In genomic region chr13:45108716-45109706, GRCh38 we compare ENCODE assay signal across 8 cellular contexts. TPM values are rescaled to one million over a fixed set of nuclear protein-coding genes. Genes with fewer than 3 reads are reported as not detected.
A peak's percentile ranks its signal among the peaks of the same experiment; 100 is the strongest.
DNase-seq lines count a peak whose midpoint lies in the region; ATAC-seq and TF ChIP-seq lines count a peak whose summit lies in the region.

No MANE protein-coding gene starts in this region.

- peaks cover 10% of the 10 kb centered on the region for H3K4me1 Mint-ChIP-seq in activated T-cell treated with anti-CD3 and anti-CD28 coated beads, Interleukin-2, amount 50 U/mL, for 72 hours (ENCODE audit: low read depth)

- no peak overlapping the region for H3K4me3 Mint-ChIP-seq in activated T-cell treated with anti-CD3 and anti-CD28 coated beads, Interleukin-2, amount 50 U/mL, for 72 hours

- H3K9me3 Mint-ChIP-seq in activated T-cell treated with anti-CD3 and anti-CD28 coated beads, Interleukin-2, amount 50 U/mL, for 72 hours: no peaks in the 10 kb centered on the region

- no peak overlapping the region for H3K27ac ChIP-seq in parathyroid adenoma
- no peak overlapping the region for H3K27ac ChIP-seq in stomach

- H3K9ac ChIP-seq in parathyroid adenoma: no peak overlapping the region

- TF ChIP-seq CTCF in parathyroid adenoma (IDR thresholded peaks at IDR 0.05) (no peak), stomach (IDR thresholded peaks at IDR 0.05) (no peak)

- peaks cover 22% of the 10 kb centered on the region for H3K27me3 Mint-ChIP-seq in activated T-cell treated with anti-CD3 and anti-CD28 coated beads, Interleukin-2, amount 50 U/mL, for 72 hours (ENCODE audit: low read depth)

- H3K36me3 ChIP-seq in parathyroid adenoma (ENCODE audit: control insufficient read depth, insufficient read depth, low read length): no peaks in the 10 kb centered on the region
- H3K36me3 ChIP-seq in stomach: no peaks in the 10 kb centered on the region

- TF ChIP-seq EP300 in stomach (IDR thresholded peaks at IDR 0.05): no peak

- no peaks in the 10 kb centered on the region for H3K27me3 ChIP-seq in parathyroid adenoma (ENCODE audit: control insufficient read depth, insufficient read depth, low read length)
- H3K27me3 ChIP-seq in stomach: peaks cover 0 to 6% (median 0%) of the 10 kb centered on the region in 3 donors

- no peak overlapping the region for H3K27ac Mint-ChIP-seq in activated T-cell treated with anti-CD3 and anti-CD28 coated beads, Interleukin-2, amount 50 U/mL, for 72 hours

- no peaks in the 10 kb centered on the region for H3K36me3 Mint-ChIP-seq in activated T-cell treated with anti-CD3 and anti-CD28 coated beads, Interleukin-2, amount 50 U/mL, for 72 hours (ENCODE audit: insufficient read depth in 2 of 2)

- no peak overlapping the region for H3K4me3 ChIP-seq in parathyroid adenoma (ENCODE audit: low read depth, low read length)
- no peak overlapping the region for H3K4me3 ChIP-seq in stomach

- intact Hi-C loops in stomach (cut with DNase I; ENCODE audit: low total_unique reads): no loop called here

- H3K79me2 ChIP-seq in parathyroid adenoma: no peaks in the 10 kb centered on the region

- H2AFZ ChIP-seq in parathyroid adenoma: peak overlapping the region; percentile 28

- peak; percentile 61 for ATAC-seq in HG02943 (IDR thresholded peaks at IDR 0.05; ENCODE audit: low read depth, unreplicated experiment)
- peak; percentile 98 to 99 for ATAC-seq in activated T-cell treated with anti-CD3 and anti-CD28 coated beads, Interleukin-2, amount 50 U/mL, for 72 hours (replicated peaks in 1 of 2)

- TF ChIP-seq POLR2A in GM19099 (IDR thresholded peaks at IDR 0.05; ENCODE audit: extremely low read depth, insufficient read length, low read depth) (peak; percentile 44), stomach (IDR thresholded peaks at IDR 0.05) (no peak)

- DNase-seq in activated T-cell treated with anti-CD3 and anti-CD28 coated beads, Interleukin-2, amount 50 U/mL, for 72 hours: peak; percentile 28 to 50
- DNase-seq in NCI-H748 (lab: John Stamatoyannopoulos, UW; ENCODE audit: unreplicated experiment) (no peak), stomach (no peak), AG08396 (ENCODE audit: low spot score) (no peak), NCI-H1105 treated with DMSO at 0.1 percent for 48 hours (lab: John Stamatoyannopoulos, UW) (no peak)

- 54 to 67% (median 57%) methylated on average over 14 to 16 of the region's 16 CpGs for WGBS in stomach, 5 donors

- H3K4me1 ChIP-seq in parathyroid adenoma (no peaks in the 10 kb centered on the region), stomach (no peaks in the 10 kb centered on the region)

- H3K4me2 ChIP-seq in parathyroid adenoma (ENCODE audit: low read length): no peak overlapping the region

- no peaks in the 10 kb centered on the region for H3K9me3 ChIP-seq in parathyroid adenoma (ENCODE audit: control insufficient read depth, low read length)
- H3K9me3 ChIP-seq in stomach: no peaks in the 10 kb centered on the region

RNA-seq across cellular contexts. Expression of gene GTF2F2, which starts 11.3 kb away (rescaled TPM):
- total RNA-seq in activated T-cell treated with anti-CD3 and anti-CD28 coated beads, Interleukin-2, amount 50 U/mL, for 72 hours: 10 to 100 TPM; 13.8 to 16.7 TPM
- total RNA-seq in stomach: 10 to 100 TPM in 4 of 5 donors, 1 to 10 TPM in 1; 8.7 to 30.7 (median 16.3) TPM
- polyA plus RNA-seq in stomach: 10 to 100 TPM; 11.0 to 17.3 (median 16.0) TPM

Comparison
In these comparisons a context has a peak if more than half of its experiments do, and no peak if none do; other contexts are left out.
1. DNase-seq: peak in activated T-cell treated with anti-CD3 and anti-CD28 coated beads, Interleukin-2, amount 50 U/mL, for 72 hours (2 of 2); none in NCI-H748 (single experiment), stomach (single experiment), AG08396 (single experiment) and NCI-H1105 treated with DMSO at 0.1 percent for 48 hours (single experiment).